Comparison of ENCODE assay signal across 9 cellular contexts in the genomic region with DNA sequence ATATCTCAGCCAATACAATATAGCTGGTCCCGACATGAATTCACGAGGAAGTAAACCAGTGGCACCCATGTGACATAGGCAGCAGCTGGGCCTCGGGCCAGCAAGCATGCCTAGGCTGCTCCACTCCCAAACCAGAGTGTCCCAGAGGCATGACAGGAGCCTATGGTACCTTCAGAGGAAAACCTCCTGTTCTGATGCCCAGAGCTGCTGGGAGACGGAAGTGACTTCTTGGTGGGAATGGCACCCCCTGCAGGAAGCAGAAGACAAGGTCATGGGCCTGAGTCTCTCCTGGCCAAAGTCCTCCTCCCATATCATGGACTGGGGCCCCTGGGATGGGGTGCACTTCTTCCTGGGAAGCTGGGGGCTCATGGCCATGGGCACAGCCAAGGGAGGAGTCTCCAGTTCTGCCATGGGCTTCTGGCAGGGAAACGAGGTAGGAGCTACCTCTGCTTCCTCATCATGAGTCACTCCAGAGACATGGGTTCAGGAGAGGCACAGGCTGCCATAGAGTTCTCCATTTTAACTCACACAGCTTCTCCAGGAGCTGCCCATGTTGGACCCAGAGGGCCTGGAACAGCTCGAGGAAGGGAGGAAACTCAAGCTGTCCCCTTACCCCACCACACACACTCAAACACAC. TPM values are rescaled to one million over a fixed set of nuclear protein-coding genes. Genes with fewer than 3 reads are reported as not detected.
A peak's percentile ranks its signal among the peaks of the same experiment; 100 is the strongest.
DNase-seq lines count a peak whose midpoint lies in the region; ATAC-seq and TF ChIP-seq lines count a peak whose summit lies in the region.
"Had no signal": no experiment of that assay in that cellular context is flagged by ENCODE, and none has a peak within 500 bp of the region (broad histone marks: within the 10 kb centered on the region; RNA-seq: fewer than 3 reads in every experiment).

No MANE protein-coding gene starts in this region.

- no peaks in the 10 kb centered on the region for H3K4me1 Mint-ChIP-seq in activated naive CD8-positive, alpha-beta T cell treated with anti-CD3 and anti-CD28 coated beads, Interleukin-2, amount 50 U/mL, for 24 hours

- H3K27me3 ChIP-seq in stomach = no peaks in the 10 kb centered on the region

- H3K36me3 ChIP-seq in stomach = peaks cover 5 to 41% (median 27%) of the 10 kb centered on the region in 4 donors

- H3K27ac Mint-ChIP-seq in activated naive CD8-positive, alpha-beta T cell treated with anti-CD3 and anti-CD28 coated beads, Interleukin-2, amount 50 U/mL, for 24 hours = no peak overlapping the region
- H3K27ac Mint-ChIP-seq: stimulated activated naive CD8-positive, alpha-beta T cell treated with anti-CD3 and anti-CD28 coated beads, Interleukin-15, Interleukin-2, amounts not matched to agents 100 ng/mL and 50 ng/mL, for 24 hours had no signal

- WGBS in stomach, 5 donors = 46 to 58% (median 51%) methylated on average over 5 to 6 of the region's 6 CpGs

- H3K27me3 Mint-ChIP-seq in activated naive CD8-positive, alpha-beta T cell treated with anti-CD3 and anti-CD28 coated beads, Interleukin-2, amount 50 U/mL, for 24 hours = no peaks in the 10 kb centered on the region
- H3K27me3 Mint-ChIP-seq: stimulated activated naive CD8-positive, alpha-beta T cell treated with anti-CD3 and anti-CD28 coated beads, Interleukin-15, Interleukin-2, amounts not matched to agents 100 ng/mL and 50 ng/mL, for 24 hours had no signal

- no peak for ATAC-seq in activated naive CD8-positive, alpha-beta T cell treated with anti-CD3 and anti-CD28 coated beads, Interleukin-2, amount 50 U/mL, for 24 hours

- H3K4me3 ChIP-seq in fibroblast of mammary gland (ENCODE audit: control insufficient read depth, low read depth, low read length) (no peak overlapping the region), stomach (no peak overlapping the region), coronary artery (no peak overlapping the region)

- no peak overlapping the region for H3K4me3 Mint-ChIP-seq in activated naive CD8-positive, alpha-beta T cell treated with anti-CD3 and anti-CD28 coated beads, Interleukin-2, amount 50 U/mL, for 24 hours
- H3K4me3 Mint-ChIP-seq: stimulated activated naive CD8-positive, alpha-beta T cell treated with anti-CD3 and anti-CD28 coated beads, Interleukin-15, Interleukin-2, amounts not matched to agents 100 ng/mL and 50 ng/mL, for 24 hours had no signal

- no peaks in the 10 kb centered on the region for H3K9me3 ChIP-seq in stomach

- no peaks in the 10 kb centered on the region for H3K9me3 Mint-ChIP-seq in activated naive CD8-positive, alpha-beta T cell treated with anti-CD3 and anti-CD28 coated beads, Interleukin-2, amount 50 U/mL, for 24 hours
- H3K9me3 Mint-ChIP-seq: stimulated activated naive CD8-positive, alpha-beta T cell treated with anti-CD3 and anti-CD28 coated beads, Interleukin-15, Interleukin-2, amounts not matched to agents 100 ng/mL and 50 ng/mL, for 24 hours had no signal

- TF ChIP-seq EP300 in stomach (IDR thresholded peaks at IDR 0.05) = no peak

- H3K4me1 ChIP-seq in stomach = no peaks in the 10 kb centered on the region

- TF ChIP-seq POLR2A in stomach (IDR thresholded peaks at IDR 0.05) = no peak

- peaks cover 3% of the 10 kb centered on the region for H3K36me3 Mint-ChIP-seq in activated naive CD8-positive, alpha-beta T cell treated with anti-CD3 and anti-CD28 coated beads, Interleukin-2, amount 50 U/mL, for 24 hours (ENCODE audit: low read depth)

- H3K27ac ChIP-seq in stomach (no peak overlapping the region), coronary artery (no peak overlapping the region)

- intact Hi-C loops in stomach (cut with DNase I; ENCODE audit: low total_unique reads) = no loop called here

- DNase-seq in NCI-H82 (lab: John Stamatoyannopoulos, UW) = peak; percentile 63
- no peak for DNase-seq in NCI-H82 treated with DMSO at 0.1 percent for 48 hours (lab: John Stamatoyannopoulos, UW; ENCODE audit: unreplicated experiment)
- DNase-seq in NCI-H146 treated with DMSO at 0.1 percent for 48 hours (lab: John Stamatoyannopoulos, UW; ENCODE audit: unreplicated experiment) = peak; percentile 4
- peak; percentile 23 for DNase-seq in fibroblast of mammary gland (ENCODE audit: low read depth)
- peak; percentile 54 for DNase-seq in stomach
- DNase-seq in activated naive CD8-positive, alpha-beta T cell treated with anti-CD3 and anti-CD28 coated beads, Interleukin-2, amount 50 U/mL, for 24 hours = no peak
- no peak for DNase-seq in foreskin melanocyte
- no peak for DNase-seq in coronary artery (ENCODE audit: low spot score)

- TF ChIP-seq CTCF in fibroblast of mammary gland (conservative IDR thresholded peaks at IDR 0.05; ENCODE audit: control insufficient read depth, insufficient read depth, low read depth, low read length) (peak; percentile 47), stomach (IDR thresholded peaks at IDR 0.05) (peak in 1 of 7 experiments; percentile 42), coronary artery (IDR thresholded peaks at IDR 0.05) (no peak)

RNA-seq across cellular contexts. Expression of a gene that starts 13.4 kb away (rescaled TPM):
- 10 to 100 TPM in 4 of 5 donors, 1 to 10 TPM in 1; 3.8 to 21.7 (median 19.6) TPM for total RNA-seq in stomach
- polyA plus RNA-seq in stomach = 10 to 100 TPM in 1 of 3 donors, 1 to 10 TPM in 2; 1.7 to 10.4 (median 6.8) TPM

RNA-seq across cellular contexts. Expression of a gene that starts 22.7 kb away (rescaled TPM):
- 100 to 1,000 TPM in 1 of 5 donors, 10 to 100 TPM in 3, 1 to 10 TPM in 1; 9.3 to 244 (median 29.9) TPM for total RNA-seq in stomach
- 10 to 100 TPM; 54.2 to 89.2 (median 73.9) TPM for polyA plus RNA-seq in stomach

RNA-seq across cellular contexts. Expression of a gene that starts 30.7 kb away (rescaled TPM):
- 10 to 100 TPM in 3 of 5 donors, 1 to 10 TPM in 1, not detected in 1; 9.2 to 26.6 (median 16.9) TPM for total RNA-seq in stomach
- polyA plus RNA-seq in stomach = 10 to 100 TPM in 1 of 3 donors, 1 to 10 TPM in 2; 8.1 to 10.6 (median 9.5) TPM

RNA-seq across cellular contexts. Expression of a gene that starts 49.0 kb away (rescaled TPM):
- 10 to 100 TPM in 4 of 5 donors, 1 to 10 TPM in 1; 3.5 to 40.4 (median 11.9) TPM for total RNA-seq in stomach
- 10 to 100 TPM; 24.2 to 34.7 (median 28.4) TPM for polyA plus RNA-seq in stomach

RNA-seq across cellular contexts. Expression of a gene that starts 51.6 kb away (rescaled TPM):
- total RNA-seq in stomach = 100 to 1,000 TPM in 1 of 5 donors, 10 to 100 TPM in 4; 28.1 to 133 (median 71.8) TPM
- 10 to 100 TPM; 11.9 to 26.5 (median 20.6) TPM for polyA plus RNA-seq in stomach

Comparison
In these comparisons a context has a peak if more than half of its experiments do, and no peak if none do; other contexts are left out.
1. DNase-seq: peak in NCI-H82 (single experiment), NCI-H146 treated with DMSO at 0.1 percent for 48 hours (single experiment), fibroblast of mammary gland (single experiment) and stomach (single experiment); none in NCI-H82 treated with DMSO at 0.1 percent for 48 hours (single experiment), activated naive CD8-positive, alpha-beta T cell treated with anti-CD3 and anti-CD28 coated beads, Interleukin-2, amount 50 U/mL, for 24 hours (single experiment), foreskin melanocyte (single experiment) and coronary artery (single experiment).